ENCODE assay signal across 9 cellular contexts in the genomic region with DNA sequence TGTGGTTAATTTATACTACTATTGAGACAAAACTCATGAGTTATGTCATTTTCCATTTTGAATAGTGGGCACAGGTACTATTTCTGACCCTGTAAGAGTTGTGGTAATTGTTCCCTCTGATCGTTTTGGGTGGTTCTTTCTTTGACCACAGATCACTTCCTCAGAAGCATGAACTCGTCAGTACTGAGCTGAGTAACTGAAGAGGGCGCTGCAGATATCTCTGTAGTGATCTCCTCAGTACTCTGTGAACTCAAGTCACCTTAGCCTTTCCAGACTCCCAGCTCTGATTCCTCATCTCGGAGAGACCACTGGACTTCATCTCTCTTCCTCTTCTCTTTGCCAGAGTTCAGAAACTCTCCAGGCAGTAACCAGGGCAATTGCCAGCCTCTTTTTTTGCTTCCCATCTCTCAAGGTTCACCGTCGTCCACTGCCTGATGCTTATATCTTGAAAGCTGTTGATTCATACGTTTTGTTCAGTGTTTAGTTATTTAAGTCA. TPM values are rescaled to one million over a fixed set of nuclear protein-coding genes. Genes with fewer than 3 reads are reported as not detected.
DNase-seq lines count a peak whose midpoint lies in the region; ATAC-seq and TF ChIP-seq lines count a peak whose summit lies in the region.
"Had no signal": no experiment of that assay in that cellular context is flagged by ENCODE, and none has a peak within 500 bp of the region (broad histone marks: within the 10 kb centered on the region; RNA-seq: fewer than 3 reads in every experiment).

No MANE protein-coding gene starts in this region.

- no peak overlapping the region for H4K5ac ChIP-seq in H9 (ENCODE audit: insufficient read length, low read depth, low read length)

- H3K18ac ChIP-seq in H9 (ENCODE audit: insufficient read length, low read depth, low read length) = no peak overlapping the region

- DNase-seq in H9 (peak; percentile 74), NOMO-1 (lab: John Stamatoyannopoulos, UW; ENCODE audit: unreplicated experiment in 2 of 2) (peak; percentile 42 to 87), left kidney (ENCODE audit: low read depth, low spot score) (peak; percentile 21), DMS153 (lab: John Stamatoyannopoulos, UW) (no peak), coronary artery (ENCODE audit: low spot score) (no peak), mesenteric fat pad (ENCODE audit: low spot score) (no peak)
- peak; percentile 64 to 79 for DNase-seq in activated T-cell treated with anti-CD3 and anti-CD28 coated beads, Interleukin-2, amount 50 U/mL, for 72 hours

- no peaks in the 10 kb centered on the region for H3K9me3 Mint-ChIP-seq in H9
- H3K9me3 Mint-ChIP-seq in activated T-cell treated with anti-CD3 and anti-CD28 coated beads, Interleukin-2, amount 50 U/mL, for 72 hours = peaks cover 0 to 1% of the 10 kb centered on the region in 2 donors

- no peak overlapping the region for H3K4me3 ChIP-seq in GM12875 (ENCODE audit: low read depth, low read length)
- H3K4me3 ChIP-seq in coronary artery = no peak overlapping the region
- H3K4me3 ChIP-seq: skin epidermis had no signal

- H3K79me2 ChIP-seq in H9 (ENCODE audit: insufficient read depth, low read length) = no peaks in the 10 kb centered on the region

- H3K36me3 Mint-ChIP-seq in H9 (ENCODE audit: insufficient read depth in 1 of 3, low read depth in 3 of 3) = no peaks in the 10 kb centered on the region
- peaks cover 0 to 4% of the 10 kb centered on the region in 2 donors for H3K36me3 Mint-ChIP-seq in activated T-cell treated with anti-CD3 and anti-CD28 coated beads, Interleukin-2, amount 50 U/mL, for 72 hours (ENCODE audit: insufficient read depth in 2 of 2)

- H3K27me3 Mint-ChIP-seq in H9 (ENCODE audit: low read depth) = no peaks in the 10 kb centered on the region; the same call in none of the 2 replicates
- no peaks in the 10 kb centered on the region for H3K27me3 Mint-ChIP-seq in activated T-cell treated with anti-CD3 and anti-CD28 coated beads, Interleukin-2, amount 50 U/mL, for 72 hours (ENCODE audit: low read depth)

- H3K14ac ChIP-seq in H9 (ENCODE audit: insufficient read depth, low read length) = no peak overlapping the region

- no CpG with 5 or more reads among the region's 7 CpGs for whole genome bisulfite sequencing in H9 (ENCODE audit: extremely low coverage, insufficient read length, low lambda C conversion rate)

- peak; percentile 88 to 89 for ATAC-seq in activated T-cell treated with anti-CD3 and anti-CD28 coated beads, Interleukin-2, amount 50 U/mL, for 72 hours (replicated peaks in 1 of 2)

- no peaks in the 10 kb centered on the region for H3K23me2 ChIP-seq in H9 (ENCODE audit: insufficient read length, low read depth, low read length, poor library complexity, severe bottlenecking)

- H3K27me3 ChIP-seq in H9 (ENCODE audit: insufficient read depth, low read length) = no peaks in the 10 kb centered on the region

- no peak overlapping the region for H2BK20ac ChIP-seq in H9 (ENCODE audit: low read depth, low read length, poor library complexity, severe bottlenecking)

- no peak overlapping the region for H3T11ph ChIP-seq in H9 (ENCODE audit: low read length)

- H3K23ac ChIP-seq in H9 (ENCODE audit: insufficient read length, low read depth, low read length) = no peak overlapping the region

- H2BK12ac ChIP-seq in H9 (ENCODE audit: insufficient read length, low read depth, low read length) = no peak overlapping the region

- H3K4me1 Mint-ChIP-seq in H9 = peaks cover 0 to 3% of the 10 kb centered on the region in 2 experiments; a peak in 1 of 4 replicates
- H3K4me1 Mint-ChIP-seq in activated T-cell treated with anti-CD3 and anti-CD28 coated beads, Interleukin-2, amount 50 U/mL, for 72 hours (ENCODE audit: low read depth) = peaks cover 73% of the 10 kb centered on the region

- H3K4ac ChIP-seq in H9 (ENCODE audit: low read depth, low read length) = no peak overlapping the region

- no peaks in the 10 kb centered on the region for H3K9me3 ChIP-seq in H9 (ENCODE audit: control insufficient read depth, low read depth, low read length)

- H2AFZ ChIP-seq in H9 (ENCODE audit: low read length) = peak overlapping the region; percentile 99

- no peak overlapping the region for H2AK5ac ChIP-seq in H9 (ENCODE audit: insufficient read length, low read length)

- H3K27ac ChIP-seq in H9 (ENCODE audit: insufficient read length, low read depth, low read length) (no peak overlapping the region), coronary artery (no peak overlapping the region)
- H3K27ac ChIP-seq: skin epidermis had no signal

- H3K4me1 ChIP-seq in H9 (ENCODE audit: insufficient read depth, low read length) = 0 out of 2 replicates have a peak, but pooled peaks cover 2% of the 10 kb centered on the region

- no peak overlapping the region for H4K8ac ChIP-seq in H9 (replicated peaks; ENCODE audit: insufficient read length, low read depth, low read length)

- no peak overlapping the region for H2BK5ac ChIP-seq in H9 (ENCODE audit: insufficient read length, low read length)

- H4K20me1 ChIP-seq in H9 (ENCODE audit: control insufficient read depth, insufficient read depth, insufficient read length) = no peaks in the 10 kb centered on the region

- H3K4me3 Mint-ChIP-seq in H9 = no peak overlapping the region
- H3K4me3 Mint-ChIP-seq in activated T-cell treated with anti-CD3 and anti-CD28 coated beads, Interleukin-2, amount 50 U/mL, for 72 hours = peak overlapping the region; percentile 53 to 76

- H4K91ac ChIP-seq in H9 (ENCODE audit: insufficient read length, low read depth, low read length) = no peak overlapping the region

- no peak overlapping the region for H3K4me2 ChIP-seq in H9 (ENCODE audit: insufficient read depth, insufficient read length, low read length)

- no peaks in the 10 kb centered on the region for H3K79me1 ChIP-seq in H9 (ENCODE audit: insufficient read depth, low read depth, low read length, poor library complexity, severe bottlenecking)

- no peak overlapping the region for H2BK15ac ChIP-seq in H9 (ENCODE audit: low read depth, low read length)

- no peak overlapping the region for H2BK120ac ChIP-seq in H9 (ENCODE audit: low read depth, low read length, poor library complexity, severe bottlenecking)

- H3K27ac Mint-ChIP-seq in H9 = no peak overlapping the region
- peak overlapping the region; percentile 4 for H3K27ac Mint-ChIP-seq in activated T-cell treated with anti-CD3 and anti-CD28 coated beads, Interleukin-2, amount 50 U/mL, for 72 hours

- TF ChIP-seq CTCF in GM12875 (IDR thresholded peaks at IDR 0.05; ENCODE audit: borderline replicate concordance, insufficient read depth, low read depth, low read length) (peak; percentile 40; the same call in 1 of the 2 replicates), H9 (conservative IDR thresholded peaks at IDR 0.05) (peak; percentile 75), coronary artery (IDR thresholded peaks at IDR 0.05) (no peak)

- H3K9ac ChIP-seq in H9 (ENCODE audit: extremely low read depth, insufficient read length, low read length) = no peak overlapping the region

- H3K56ac ChIP-seq in H9 (ENCODE audit: insufficient read length, low read depth, low read length) = no peak overlapping the region

RNA-seq across cellular contexts. Expression of gene IL1RL1, which starts 9.4 kb away (rescaled TPM):
- total RNA-seq in H9 (2021) = not detected in 2 replicates
- 1 to 10 TPM; 1.6 to 2.2 TPM for total RNA-seq in activated T-cell treated with anti-CD3 and anti-CD28 coated beads, Interleukin-2, amount 50 U/mL, for 72 hours
- 32.4 TPM for total RNA-seq in mesenteric fat pad

RNA-seq across cellular contexts. Expression of gene IL18R1, which starts 53.7 kb away (rescaled TPM):
- not detected in 2 replicates for total RNA-seq in H9 (2021)
- total RNA-seq in activated T-cell treated with anti-CD3 and anti-CD28 coated beads, Interleukin-2, amount 50 U/mL, for 72 hours = 10 to 100 TPM; 56.5 to 68.0 TPM
- 18.2 TPM for total RNA-seq in mesenteric fat pad

Comparison
In these comparisons a context has a peak if more than half of its experiments do, and no peak if none do; other contexts are left out.
1. DNase-seq: peak in H9 (single experiment), NOMO-1 (2 of 2), activated T-cell treated with anti-CD3 and anti-CD28 coated beads, Interleukin-2, amount 50 U/mL, for 72 hours (2 of 2) and left kidney (single experiment); none in DMS153 (single experiment), coronary artery (single experiment) and mesenteric fat pad (single experiment).
2. H3K4me3 Mint-ChIP-seq: peak in activated T-cell treated with anti-CD3 and anti-CD28 coated beads, Interleukin-2, amount 50 U/mL, for 72 hours (2 of 2); none in H9 (0 of 2).
3. RNA of gene IL1RL1, which starts 9.4 kb away (total RNA-seq): 32.4 TPM in mesenteric fat pad (single experiment); 1.6 to 2.2 TPM in activated T-cell treated with anti-CD3 and anti-CD28 coated beads, Interleukin-2, amount 50 U/mL, for 72 hours and not detected in H9; every median in the first group is over 10 times any median in the second.
4. RNA of gene IL18R1, which starts 53.7 kb away (total RNA-seq): 56.5 to 68.0 TPM in activated T-cell treated with anti-CD3 and anti-CD28 coated beads, Interleukin-2, amount 50 U/mL, for 72 hours and 18.2 TPM in mesenteric fat pad (single experiment); not detected in H9; every median in the first group is over 10 times any median in the second.